ENCODE assay signal across 8 cellular contexts in genomic region chr11:34654491-34655334, GRCh38. TPM values are rescaled to one million over a fixed set of nuclear protein-coding genes. Genes with fewer than 3 reads are reported as not detected.
DNase-seq lines count a peak whose midpoint lies in the region; ATAC-seq and TF ChIP-seq lines count a peak whose summit lies in the region.

No MANE protein-coding gene starts in this region.

- DNase-seq in GM04504 (ENCODE audit: low read depth) (peak; percentile 71), NOMO-1 (lab: John Stamatoyannopoulos, UW; ENCODE audit: unreplicated experiment in 2 of 2) (peak; percentile 46 to 63), fibroblast of pulmonary artery (ENCODE audit: low read depth) (peak; percentile 85), renal cortical epithelial cell (ENCODE audit: low read depth) (peak; percentile 86), COLO829 (ENCODE audit: low spot score) (no peak)

- ATAC-seq in HG02981 (IDR thresholded peaks at IDR 0.05; ENCODE audit: unreplicated experiment) (no peak), GM18867 (IDR thresholded peaks at IDR 0.05; ENCODE audit: unreplicated experiment) (no peak), GM21723 (IDR thresholded peaks at IDR 0.05; ENCODE audit: unreplicated experiment) (no peak)

- no peak overlapping the region for H3K4me3 ChIP-seq in fibroblast of pulmonary artery (replicated peaks; ENCODE audit: low read depth, low read length)

- no peak for TF ChIP-seq CTCF in fibroblast of pulmonary artery (IDR thresholded peaks at IDR 0.05; ENCODE audit: low read length, missing control alignments)

RNA-seq across cellular contexts. Expression of gene EHF, which starts 33.8 kb away (rescaled TPM):
- 43.7 and 158 TPM in 2 replicates for total RNA-seq in renal cortical epithelial cell
